8 cellular contexts compared by ENCODE assay signal in genomic region chr17:76909971-76910760, GRCh38. TPM values are rescaled to one million over a fixed set of nuclear protein-coding genes. Genes with fewer than 3 reads are reported as not detected.
DNase-seq lines count a peak whose midpoint lies in the region; ATAC-seq and TF ChIP-seq lines count a peak whose summit lies in the region.
"Had no signal": no experiment of that assay in that cellular context is flagged by ENCODE, and none has a peak within 500 bp of the region (broad histone marks: within the 10 kb centered on the region; RNA-seq: fewer than 3 reads in every experiment).

No MANE protein-coding gene starts in this region.

- DNase-seq in HT-29 (ENCODE audit: low spot score) (peak; percentile 45), fibroblast of pulmonary artery (ENCODE audit: low read depth) (peak; percentile 57), renal cortical epithelial cell (ENCODE audit: low read depth) (peak; percentile 44), SK-N-DZ (ENCODE audit: low spot score) (no peak), coronary artery (ENCODE audit: low spot score) (no peak)
- peak; percentile 54 for DNase-seq in activated CD4-positive, alpha-beta T cell treated with anti-CD3 and anti-CD28 coated beads for 48 hours

- TF ChIP-seq CTCF in fibroblast of pulmonary artery (IDR thresholded peaks at IDR 0.05; ENCODE audit: low read length, missing control alignments) (no peak), coronary artery (IDR thresholded peaks at IDR 0.05) (no peak)

- ATAC-seq in GM21367 (IDR thresholded peaks at IDR 0.05; ENCODE audit: unreplicated experiment) = no peak

- no peak overlapping the region for H3K27ac ChIP-seq in coronary artery
- H3K27ac ChIP-seq: KMS-11 had no signal

- H3K4me3 ChIP-seq in fibroblast of pulmonary artery (replicated peaks; ENCODE audit: low read depth, low read length) = no peak overlapping the region
- no peak overlapping the region for H3K4me3 ChIP-seq in coronary artery

RNA-seq across cellular contexts. Expression of gene MGAT5B, which starts 42.0 kb away (rescaled TPM):
- total RNA-seq in HT-29 (2014; rRNA removed; shearing (Covaris generic)) = not detected in 2 replicates
- 0.35 and 0.40 TPM in 2 replicates for total RNA-seq in renal cortical epithelial cell
- polyA plus RNA-seq in SK-N-DZ (2014; cell fraction: cytosol; rRNA removed) = 12.6 and 22.8 TPM in 2 replicates
- polyA plus RNA-seq in SK-N-DZ (2014; cell fraction: nucleus; rRNA removed) = 28.9 and 49.6 TPM in 2 replicates

Comparison
In these comparisons a context has a peak if more than half of its experiments do, and no peak if none do; other contexts are left out.
1. DNase-seq: peak in HT-29 (single experiment), activated CD4-positive, alpha-beta T cell treated with anti-CD3 and anti-CD28 coated beads for 48 hours (single experiment), fibroblast of pulmonary artery (single experiment) and renal cortical epithelial cell (single experiment); none in SK-N-DZ (single experiment) and coronary artery (single experiment).